ENCODE assay signal across 8 cellular contexts in the genomic region with DNA sequence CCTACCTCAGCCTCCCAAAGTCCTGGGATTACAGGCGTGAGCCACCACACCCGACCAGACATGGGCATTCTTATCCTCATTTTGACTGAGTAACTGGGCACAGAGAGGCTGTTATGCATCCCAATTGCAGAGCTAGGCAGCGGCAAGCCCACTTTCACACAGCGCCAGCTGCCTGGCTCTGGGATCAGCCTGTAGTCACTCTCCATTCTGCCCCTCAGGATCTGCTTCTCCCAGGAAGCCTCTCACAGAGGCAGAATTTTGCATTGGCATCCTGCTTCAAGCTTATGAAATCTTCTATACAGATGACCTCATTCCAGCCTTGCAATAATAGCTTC. TPM values are rescaled to one million over a fixed set of nuclear protein-coding genes. Genes with fewer than 3 reads are reported as not detected.
A peak's percentile ranks its signal among the peaks of the same experiment; 100 is the strongest.
DNase-seq lines count a peak whose midpoint lies in the region; ATAC-seq and TF ChIP-seq lines count a peak whose summit lies in the region.

No MANE protein-coding gene starts in this region.

- peaks cover 0 to 5% (median 0%) of the 10 kb centered on the region in 5 donors for H3K36me3 Mint-ChIP-seq in naive thymus-derived CD4-positive, alpha-beta T cell
- H3K36me3 Mint-ChIP-seq in WTC11 = peaks cover 15% of the 10 kb centered on the region

- peaks cover 0 to 4% (median 0%) of the 10 kb centered on the region in 5 donors for H3K27me3 Mint-ChIP-seq in naive thymus-derived CD4-positive, alpha-beta T cell
- H3K27me3 Mint-ChIP-seq in WTC11 (ENCODE audit: low read depth) = peaks cover 7% of the 10 kb centered on the region; the same call in 1 of the 2 replicates

- ATAC-seq in naive thymus-derived CD4-positive, alpha-beta T cell = no peak
- ATAC-seq in HG03565 (IDR thresholded peaks at IDR 0.05; ENCODE audit: unreplicated experiment) (no peak), WTC11 (no peak)

- H3K27ac ChIP-seq in 22Rv1 (peak overlapping the region; percentile 71), HL-60 (replicated peaks) (peak overlapping the region; percentile 63), duodenal mucosa (ENCODE audit: low read depth, low read length) (peak overlapping the region; percentile 80)
- H3K27ac ChIP-seq in naive thymus-derived CD4-positive, alpha-beta T cell (ENCODE audit: low read depth, low read length) = no peak overlapping the region

- H3K4me1 ChIP-seq in duodenal mucosa (ENCODE audit: control insufficient read depth in 1 of 2, insufficient read depth in 2 of 2, low read length in 2 of 2) = peaks cover 36 to 42% of the 10 kb centered on the region in 2 donors
- peaks cover 0 to 19% of the 10 kb centered on the region in 2 donors for H3K4me1 ChIP-seq in naive thymus-derived CD4-positive, alpha-beta T cell (ENCODE audit: control insufficient read depth in 2 of 2, insufficient read depth in 2 of 2, low read length in 2 of 2)

- POLR2A ChIA-PET in naive thymus-derived CD4-positive, alpha-beta T cell (lab: Charles Lee) = interaction anchor here (1.1 to 2.1 kb wide), 8 partner anchors 8 to 37 kb away, joined by 4 to 15 read pairs (median 4); a partner anchor contains a TSS
- POLR2A ChIA-PET in WTC11 (lab: Charles Lee) = no interaction called here

- H3K27ac Mint-ChIP-seq in naive thymus-derived CD4-positive, alpha-beta T cell = peak overlapping the region in 4 of 9 donors; percentile 46 to 80 (median 68)
- no peak overlapping the region for H3K27ac Mint-ChIP-seq in WTC11

- H3K9me3 ChIP-seq in duodenal mucosa (ENCODE audit: control insufficient read depth in 1 of 2, low read length in 2 of 2) = no peaks in the 10 kb centered on the region
- H3K9me3 ChIP-seq in naive thymus-derived CD4-positive, alpha-beta T cell (ENCODE audit: control insufficient read depth in 2 of 3, low read length in 3 of 3) = no peaks in the 10 kb centered on the region

- H3K9ac ChIP-seq in duodenal mucosa (ENCODE audit: low read depth in 1 of 2, low read length in 2 of 2) = peak overlapping the region; percentile 11 to 21

- CTCF ChIA-PET in naive thymus-derived CD4-positive, alpha-beta T cell (lab: Charles Lee) = interaction anchor here (0.8 to 1.7 kb wide), 4 partner anchors 11 to 45 kb away, joined by 3 to 4 read pairs (median 3); no protein-coding TSS in a partner anchor
- CTCF ChIA-PET in WTC11 (lab: Charles Lee) = interaction anchor here (1.0 to 1.2 kb wide), 3 partner anchors 17 to 135 kb away, joined by 3 read pairs; no protein-coding TSS in a partner anchor

- H3K4me3 ChIP-seq in HL-60 (replicated peaks; ENCODE audit: insufficient read depth, low read length) (no peak overlapping the region), duodenal mucosa (ENCODE audit: low read depth in 1 of 2, low read length in 2 of 2) (peak overlapping the region in 1 of 2 donors; percentile 38)
- no peak overlapping the region for H3K4me3 ChIP-seq in naive thymus-derived CD4-positive, alpha-beta T cell (ENCODE audit: low read length)

- H3K4me3 Mint-ChIP-seq in naive thymus-derived CD4-positive, alpha-beta T cell = peak overlapping the region in 6 of 10 donors; percentile 25 to 75 (median 50)
- no peak overlapping the region for H3K4me3 Mint-ChIP-seq in WTC11

- peaks cover 36 to 73% (median 68%) of the 10 kb centered on the region in 7 donors for H3K4me1 Mint-ChIP-seq in naive thymus-derived CD4-positive, alpha-beta T cell
- H3K4me1 Mint-ChIP-seq in WTC11 = peaks cover 16% of the 10 kb centered on the region

- H3K36me3 ChIP-seq in duodenal mucosa (ENCODE audit: control insufficient read depth in 1 of 2, insufficient read depth in 2 of 2, low read length in 2 of 2) = no peaks in the 10 kb centered on the region
- H3K36me3 ChIP-seq in naive thymus-derived CD4-positive, alpha-beta T cell (ENCODE audit: control insufficient read depth in 2 of 3, insufficient read depth in 3 of 3, low read length in 3 of 3) = no peaks in the 10 kb centered on the region

- intact Hi-C loops in naive thymus-derived CD4-positive, alpha-beta T cell (cut with micrococcal nuclease) = no loop called here

- TF ChIP-seq CTCF in 22Rv1 (IDR thresholded peaks at IDR 0.05) (no peak), HL-60 (IDR thresholded peaks at IDR 0.05; ENCODE audit: insufficient read depth, low read length) (no peak), WTC11 (IDR thresholded peaks at IDR 0.05) (no peak)

- DNase-seq in HL-60 (ENCODE audit: low read depth in 1 of 2, low spot score in 1 of 2) = no peak
- no peak for DNase-seq in naive thymus-derived CD4-positive, alpha-beta T cell
- DNase-seq in globus pallidus (ENCODE audit: low spot score) = no peak
- no peak for DNase-seq in epidermal melanocyte (ENCODE audit: insufficient read length, low spot score)
- no peak for DNase-seq in WTC11 (ENCODE audit: low spot score)

- H3K9me3 Mint-ChIP-seq in naive thymus-derived CD4-positive, alpha-beta T cell = no peaks in the 10 kb centered on the region
- H3K9me3 Mint-ChIP-seq in WTC11 = peaks cover 22% of the 10 kb centered on the region

- no peaks in the 10 kb centered on the region for H3K27me3 ChIP-seq in HL-60 (ENCODE audit: insufficient read depth, poor library complexity, severe bottlenecking)
- no peaks in the 10 kb centered on the region for H3K27me3 ChIP-seq in duodenal mucosa (ENCODE audit: control insufficient read depth in 1 of 2, insufficient read depth in 2 of 2, low read length in 2 of 2)
- no peaks in the 10 kb centered on the region for H3K27me3 ChIP-seq in naive thymus-derived CD4-positive, alpha-beta T cell (ENCODE audit: control insufficient read depth in 2 of 2, insufficient read depth in 2 of 2, low read length in 2 of 2)

TF ChIP-seq in WTC11, 78 proteins besides CTCF, POLR2A, EP300 and RAD21:
- TF ChIP-seq NR3C1 (CRISPR knock-in tag; conservative IDR thresholded peaks at IDR 0.05; ENCODE audit: low read depth) = no peak
- TF ChIP-seq SP1 (CRISPR knock-in tag; conservative IDR thresholded peaks at IDR 0.05) = no peak
- TF ChIP-seq, protein P1, sequence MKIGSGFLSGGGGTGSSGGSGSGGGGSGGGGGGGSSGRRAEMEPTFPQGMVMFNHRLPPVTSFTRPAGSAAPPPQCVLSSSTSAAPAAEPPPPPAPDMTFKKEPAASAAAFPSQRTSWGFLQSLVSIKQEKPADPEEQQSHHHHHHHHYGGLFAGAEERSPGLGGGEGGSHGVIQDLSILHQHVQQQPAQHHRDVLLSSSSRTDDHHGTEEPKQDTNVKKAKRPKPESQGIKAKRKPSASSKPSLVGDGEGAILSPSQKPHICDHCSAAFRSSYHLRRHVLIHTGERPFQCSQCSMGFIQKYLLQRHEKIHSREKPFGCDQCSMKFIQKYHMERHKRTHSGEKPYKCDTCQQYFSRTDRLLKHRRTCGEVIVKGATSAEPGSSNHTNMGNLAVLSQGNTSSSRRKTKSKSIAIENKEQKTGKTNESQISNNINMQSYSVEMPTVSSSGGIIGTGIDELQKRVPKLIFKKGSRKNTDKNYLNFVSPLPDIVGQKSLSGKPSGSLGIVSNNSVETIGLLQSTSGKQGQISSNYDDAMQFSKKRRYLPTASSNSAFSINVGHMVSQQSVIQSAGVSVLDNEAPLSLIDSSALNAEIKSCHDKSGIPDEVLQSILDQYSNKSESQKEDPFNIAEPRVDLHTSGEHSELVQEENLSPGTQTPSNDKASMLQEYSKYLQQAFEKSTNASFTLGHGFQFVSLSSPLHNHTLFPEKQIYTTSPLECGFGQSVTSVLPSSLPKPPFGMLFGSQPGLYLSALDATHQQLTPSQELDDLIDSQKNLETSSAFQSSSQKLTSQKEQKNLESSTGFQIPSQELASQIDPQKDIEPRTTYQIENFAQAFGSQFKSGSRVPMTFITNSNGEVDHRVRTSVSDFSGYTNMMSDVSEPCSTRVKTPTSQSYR (CRISPR knock-in tag; IDR thresholded peaks at IDR 0.05) = no peak
- no peak for TF ChIP-seq OVOL2 (CRISPR knock-in tag; IDR thresholded peaks at IDR 0.05; ENCODE audit: borderline replicate concordance)

RNA-seq across cellular contexts. Expression of a gene that starts 37.0 kb away (rescaled TPM):
- 10 to 100 TPM; 10.8 to 69.9 (median 26.7) TPM for total RNA-seq in naive thymus-derived CD4-positive, alpha-beta T cell
- 1 to 10 TPM; 2.2 to 2.8 TPM for polyA plus RNA-seq in naive thymus-derived CD4-positive, alpha-beta T cell
- 61.2 to 82.4 TPM (median 61.5 TPM) in 3 replicates for total RNA-seq in WTC11 (2021)

RNA-seq across cellular contexts. Expression of a gene that starts 38.8 kb away (rescaled TPM):
- 100 to 1,000 TPM in 1 of 5 experiments, 10 to 100 TPM in 4; 59.4 to 204 (median 81.3) TPM for total RNA-seq in naive thymus-derived CD4-positive, alpha-beta T cell
- 100 to 1,000 TPM; 107 to 132 TPM for polyA plus RNA-seq in naive thymus-derived CD4-positive, alpha-beta T cell
- total RNA-seq in WTC11 (2021) = 110 to 121 TPM (median 120 TPM) in 3 replicates
